In genomic region chr2:207166039-207166348, GRCh38 we compare ENCODE assay signal across 8 cellular contexts. TPM values are rescaled to one million over a fixed set of nuclear protein-coding genes. Genes with fewer than 3 reads are reported as not detected.
DNase-seq lines count a peak whose midpoint lies in the region; ATAC-seq lines count a peak whose summit lies in the region.

No MANE protein-coding gene starts in this region.

- no peaks in the 10 kb centered on the region for H3K27me3 Mint-ChIP-seq in activated naive CD8-positive, alpha-beta T cell treated with anti-CD3 and anti-CD28 coated beads, Interleukin-2, amount 10 ng/mL, durations not matched to agents 7 days and 5 days

- peaks cover 41% of the 10 kb centered on the region for H3K4me1 Mint-ChIP-seq in activated naive CD8-positive, alpha-beta T cell treated with anti-CD3 and anti-CD28 coated beads, Interleukin-2, amount 10 ng/mL, durations not matched to agents 7 days and 5 days

- peak; percentile 96 for ATAC-seq in HG02571 (IDR thresholded peaks at IDR 0.05; ENCODE audit: unreplicated experiment)
- ATAC-seq in activated naive CD8-positive, alpha-beta T cell treated with anti-CD3 and anti-CD28 coated beads, Interleukin-2, amount 10 ng/mL, durations not matched to agents 7 days and 5 days (ENCODE audit: low read depth) = peak; percentile 95

- POLR2A ChIA-PET in activated naive CD8-positive, alpha-beta T cell treated with anti-CD3 and anti-CD28 coated beads, Interleukin-2, amount 10 ng/mL, durations not matched to agents 7 days and 5 days (lab: Charles Lee) = interaction anchor here (0.5 to 5.5 kb wide), 14 partner anchors 11 to 459 kb away, joined by 3 to 107 read pairs (median 5); partner anchors contain the start of genes CREB1 and METTL21A

- H3K36me3 Mint-ChIP-seq in activated naive CD8-positive, alpha-beta T cell treated with anti-CD3 and anti-CD28 coated beads, Interleukin-2, amount 10 ng/mL, durations not matched to agents 7 days and 5 days = peaks cover 7% of the 10 kb centered on the region

- peak; percentile 98 for DNase-seq in GM03348 (ENCODE audit: low spot score)
- DNase-seq in NCI-H1048 (lab: John Stamatoyannopoulos, UW) = peak; percentile 95
- DNase-seq in SKM-1 treated with dmso at 0.1 percent for 144 hours (lab: John Stamatoyannopoulos, UW; ENCODE audit: unreplicated experiment) = peak; percentile 94
- peak; percentile 95 for DNase-seq in activated naive CD8-positive, alpha-beta T cell treated with anti-CD3 and anti-CD28 coated beads, Interleukin-2, amount 10 ng/mL, durations not matched to agents 7 days and 5 days
- DNase-seq in glomerular visceral epithelial cell (ENCODE audit: extremely low spot score) = peak; percentile 100
- DNase-seq in nucleus accumbens (lab: John Stamatoyannopoulos, UW) = peak; percentile 91 to 100 (median 99)
- DNase-seq in superior temporal gyrus (ENCODE audit: extremely low spot score) = peak; percentile 99

- peak overlapping the region; percentile 96 for H3K27ac Mint-ChIP-seq in activated naive CD8-positive, alpha-beta T cell treated with anti-CD3 and anti-CD28 coated beads, Interleukin-2, amount 10 ng/mL, durations not matched to agents 7 days and 5 days

- peak overlapping the region; percentile 87 for H3K4me3 Mint-ChIP-seq in activated naive CD8-positive, alpha-beta T cell treated with anti-CD3 and anti-CD28 coated beads, Interleukin-2, amount 10 ng/mL, durations not matched to agents 7 days and 5 days

- no peaks in the 10 kb centered on the region for H3K9me3 Mint-ChIP-seq in activated naive CD8-positive, alpha-beta T cell treated with anti-CD3 and anti-CD28 coated beads, Interleukin-2, amount 10 ng/mL, durations not matched to agents 7 days and 5 days

RNA-seq across cellular contexts. Expression of gene KLF7, which starts 0.2 kb away (rescaled TPM):
- total RNA-seq in activated naive CD8-positive, alpha-beta T cell treated with anti-CD3 and anti-CD28 coated beads, Interleukin-2, amount 10 ng/mL, durations not matched to agents 7 days and 5 days = 10 to 100 TPM; 17.9 to 22.9 TPM

Comparison
In these comparisons a context has a peak if more than half of its experiments do, and no peak if none do; other contexts are left out.
1. Peak in every context shown above with its lines: DNase-seq and ATAC-seq.